ENCODE assay signal across 10 cellular contexts in genomic region chr1:2654443-2654948, GRCh38. TPM values are rescaled to one million over a fixed set of nuclear protein-coding genes. Genes with fewer than 3 reads are reported as not detected.
DNase-seq lines count a peak whose midpoint lies in the region; ATAC-seq and TF ChIP-seq lines count a peak whose summit lies in the region.
"Not testable (repeated sequence)": the region's sequence is repeated elsewhere in the genome, so short reads cannot be mapped to it uniquely, and the experiment has no call there.
"Had no signal": no experiment of that assay in that cellular context is flagged by ENCODE, and none has a peak within 500 bp of the region (broad histone marks: within the 10 kb centered on the region; RNA-seq: fewer than 3 reads in every experiment).

No MANE protein-coding gene starts in this region.

- peak; percentile 38 for ATAC-seq in sciatic nerve

- peaks cover 49% of the 10 kb centered on the region for H3K27me3 Mint-ChIP-seq in endothelial cell (ENCODE audit: unreplicated experiment)

- H3K27ac Mint-ChIP-seq in endothelial cell (ENCODE audit: unreplicated experiment): peak overlapping the region; percentile 86

- H3K4me1 Mint-ChIP-seq in endothelial cell (ENCODE audit: unreplicated experiment): peaks cover 28% of the 10 kb centered on the region

- peaks cover 45% of the 10 kb centered on the region for H3K36me3 Mint-ChIP-seq in endothelial cell (ENCODE audit: low read depth, unreplicated experiment)

- peaks cover 41% of the 10 kb centered on the region for H3K9me3 Mint-ChIP-seq in endothelial cell (ENCODE audit: unreplicated experiment)

- TF ChIP-seq CTCF in endothelial cell (IDR thresholded peaks at IDR 0.05; ENCODE audit: unreplicated experiment): not testable (repeated sequence)

- H3K4me3 Mint-ChIP-seq in endothelial cell (ENCODE audit: unreplicated experiment): peak overlapping the region; percentile 84

- DNase-seq in DMS53 (lab: John Stamatoyannopoulos, UW): peak; percentile 14
- DNase-seq in RPMI7951 (ENCODE audit: low read depth): peak; percentile 17
- peak; percentile 61 for DNase-seq in activated CD8-positive, alpha-beta memory T cell treated with anti-CD3 and anti-CD28 coated beads, Interleukin-2, amount 50 U/mL, for 48 hours
- not testable (repeated sequence) for DNase-seq in endothelial cell (ENCODE audit: low spot score); sciatic nerve (ENCODE audit: low spot score)
- DNase-seq in islet precursor cell: peak; percentile 54
- DNase-seq in mucosa of gallbladder (ENCODE audit: low spot score): peak; percentile 23
- peak; percentile 71 for DNase-seq in ureter (ENCODE audit: low spot score)

- intact Hi-C loops in sciatic nerve (cut with DNase I): not testable (repeated sequence)

RNA-seq across cellular contexts. Expression of gene MMEL1, which starts 21.7 kb away (rescaled TPM):
- total RNA-seq in RPMI7951 (2014; rRNA removed; shearing (Covaris generic)): 2.8 TPM in 1 of 2 replicates, not detected in the other
- not detected for total RNA-seq in endothelial cell (ENCODE audit: unreplicated experiment)
- total RNA-seq in mucosa of gallbladder: 22.9 TPM
- total RNA-seq in sciatic nerve: 1.7 TPM
- total RNA-seq in ureter: 18.1 TPM
- total RNA-seq: bronchial epithelial cell, mammary epithelial cell had no signal
